1 cellular context compared by ENCODE assay signal in genomic region chr16:87927195-87927562, GRCh38.
TF ChIP-seq lines count a peak whose summit lies in the region.

No MANE protein-coding gene starts in this region.

TF ChIP-seq in HCT116, 20 proteins besides CTCF, POLR2A, EP300 and RAD21 (continued from another document):
- TF ChIP-seq ZNF274 (IDR thresholded peaks at IDR 0.05; ENCODE audit: low read depth, low read length), result no peak
- TF ChIP-seq ELF1 (IDR thresholded peaks at IDR 0.05; ENCODE audit: borderline replicate concordance, low read depth), result no peak
- TF ChIP-seq REST (IDR thresholded peaks at IDR 0.05; ENCODE audit: low read depth), result no peak
- no peak for TF ChIP-seq FOSL1 (IDR thresholded peaks at IDR 0.05; ENCODE audit: low read depth)
- TF ChIP-seq, protein P1, sequence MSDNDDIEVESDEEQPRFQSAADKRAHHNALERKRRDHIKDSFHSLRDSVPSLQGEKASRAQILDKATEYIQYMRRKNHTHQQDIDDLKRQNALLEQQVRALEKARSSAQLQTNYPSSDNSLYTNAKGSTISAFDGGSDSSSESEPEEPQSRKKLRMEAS (IDR thresholded peaks at IDR 0.05), result no peak
- TF ChIP-seq SP1 (IDR thresholded peaks at IDR 0.05; ENCODE audit: low read depth), result no peak
- TF ChIP-seq SIN3A (IDR thresholded peaks at IDR 0.05; ENCODE audit: low read depth), result no peak
- no peak for TF ChIP-seq YY1 (IDR thresholded peaks at IDR 0.05; ENCODE audit: extremely low read depth, insufficient replicate concordance, low read depth, low read length)
TF ChIP-seq in HCT116: peak in this region for 0.
